Comparison of ENCODE assay signal across 19 cellular contexts in the genomic region with DNA sequence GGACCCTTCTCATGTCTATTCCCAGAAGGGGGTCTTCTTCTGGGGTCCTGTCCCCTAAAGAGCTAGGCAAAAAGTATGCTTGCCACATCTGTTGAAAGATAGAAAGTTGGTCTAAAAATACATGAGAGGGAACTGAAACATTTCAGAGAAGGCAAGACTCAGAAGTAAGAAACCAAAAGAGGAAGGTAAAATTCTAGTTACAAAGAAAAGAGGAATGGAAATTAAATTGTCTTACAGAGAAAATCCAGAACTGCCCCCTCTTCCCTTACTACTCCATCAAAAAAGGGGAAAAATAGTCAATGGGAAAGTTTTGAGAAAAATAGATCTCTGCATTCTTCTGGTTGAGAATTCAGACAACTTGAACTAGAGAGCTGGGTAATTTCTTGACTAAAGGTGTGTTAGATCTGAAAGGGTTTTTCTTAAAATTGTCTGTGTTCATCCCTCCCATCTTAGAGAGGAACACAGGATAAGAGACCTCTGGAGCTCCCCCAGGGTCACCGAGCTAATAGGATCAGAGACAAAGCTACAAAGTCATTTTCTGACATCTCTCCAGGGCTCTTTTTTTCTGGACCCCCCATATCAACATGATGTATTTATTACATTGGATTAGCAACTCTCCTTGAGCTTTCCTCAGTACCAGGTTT. TPM values are rescaled to one million over a fixed set of nuclear protein-coding genes. Genes with fewer than 3 reads are reported as not detected.
A peak's percentile ranks its signal among the peaks of the same experiment; 100 is the strongest.
DNase-seq lines count a peak whose midpoint lies in the region; ATAC-seq and TF ChIP-seq lines count a peak whose summit lies in the region.
"Had no signal": no experiment of that assay in that cellular context is flagged by ENCODE, and none has a peak within 500 bp of the region (broad histone marks: within the 10 kb centered on the region; RNA-seq: fewer than 3 reads in every experiment).

No MANE protein-coding gene starts in this region.

- H3K79me2 ChIP-seq in OCI-LY3 (ENCODE audit: low read length) (no peaks in the 10 kb centered on the region), GM23338 (replicated peaks; ENCODE audit: insufficient read depth) (no peaks in the 10 kb centered on the region)

- H3F3A ChIP-seq in GM23338 (replicated peaks; ENCODE audit: low read depth): no peaks in the 10 kb centered on the region

- peak; percentile 55 for ATAC-seq in HG03342 (IDR thresholded peaks at IDR 0.05; ENCODE audit: unreplicated experiment)
- ATAC-seq in GM21619 (IDR thresholded peaks at IDR 0.05; ENCODE audit: unreplicated experiment): no peak
- no peak for ATAC-seq in GM23338
- ATAC-seq: activated CD8-positive, alpha-beta memory T cell treated with anti-CD3 and anti-CD28 coated beads, Interleukin-2, amount 10 ng/mL, durations not matched to agents 7 days and 5 days; pancreas had no signal

- H3K4me3 Mint-ChIP-seq in GM23338: no peak overlapping the region
- H3K4me3 Mint-ChIP-seq: activated CD8-positive, alpha-beta memory T cell treated with anti-CD3 and anti-CD28 coated beads, Interleukin-2, amount 10 ng/mL, durations not matched to agents 7 days and 5 days; T-helper 1 cell treated with Interleukin-12 subunit alpha and Interleukin-12 subunit beta and Interleukin-4 antibody, amounts not matched to agents 30 μg/mL and 1 μg/mL, for 36 hours had no signal

- H3K4me3 ChIP-seq in OCI-LY3 (ENCODE audit: low read length) (peak overlapping the region; percentile 37), testis (no peak overlapping the region), GM23338 (no peak overlapping the region)
- H3K4me3 ChIP-seq: ascending aorta, pancreas, skin epidermis, transverse colon had no signal

- no peaks in the 10 kb centered on the region for H3K36me3 Mint-ChIP-seq in GM23338 (ENCODE audit: low read depth)

- 55 to 92% methylated on average over 1 of the region's 1 CpG for WGBS in testis, 2 donors

- H3K36me3 ChIP-seq in OCI-LY3 (replicated peaks; ENCODE audit: low read depth, low read length) (peaks cover 41% of the 10 kb centered on the region), testis (ENCODE audit: low read depth, missing control alignments) (no peaks in the 10 kb centered on the region), GM23338 (ENCODE audit: insufficient read depth) (no peaks in the 10 kb centered on the region)
- H3K36me3 ChIP-seq: ascending aorta, BE2C, pancreas, transverse colon had no signal

- no peak for TF ChIP-seq CTCF in GM13976 (IDR thresholded peaks at IDR 0.05; ENCODE audit: borderline replicate concordance, control extremely low read depth, extremely low read depth, insufficient read depth, missing control alignments)
- TF ChIP-seq CTCF in OCI-LY3 (IDR thresholded peaks at IDR 0.05; ENCODE audit: low read depth, low read length): no peak
- TF ChIP-seq CTCF in testis (IDR thresholded peaks at IDR 0.05): no peak
- no peak for TF ChIP-seq CTCF in GM23338 (conservative IDR thresholded peaks at IDR 0.05; ENCODE audit: low read depth in 2 of 2)

- no peaks in the 10 kb centered on the region for H3K4me1 Mint-ChIP-seq in GM23338

- H3K4me1 ChIP-seq in OCI-LY3 (ENCODE audit: low read length): peaks cover 29% of the 10 kb centered on the region
- H3K4me1 ChIP-seq in testis: no peaks in the 10 kb centered on the region
- no peaks in the 10 kb centered on the region for H3K4me1 ChIP-seq in GM23338 (ENCODE audit: insufficient read depth)
- H3K4me1 ChIP-seq: ascending aorta, BE2C, pancreas, transverse colon had no signal

- H2AFZ ChIP-seq in OCI-LY3 (ENCODE audit: low read depth, low read length) (no peak overlapping the region), GM23338 (no peak overlapping the region)

- no peak for TF ChIP-seq POLR2A in testis (IDR thresholded peaks at IDR 0.05)

- H3K9me3 ChIP-seq in OCI-LY3 (ENCODE audit: insufficient read depth, low read length) (peaks cover 41% of the 10 kb centered on the region; the same call in 1 of the 2 replicates), testis (no peaks in the 10 kb centered on the region)
- H3K9me3 ChIP-seq: ascending aorta, BE2C, pancreas, transverse colon had no signal

- peaks cover 16% of the 10 kb centered on the region; the same call in 1 of the 2 replicates for H3K9me2 ChIP-seq in GM23338 (ENCODE audit: insufficient read depth)

- H3K27me3 ChIP-seq in OCI-LY3 (ENCODE audit: low read depth, low read length) (0 out of 2 replicates have a peak, but pooled peaks cover 4% of the 10 kb centered on the region), testis (no peaks in the 10 kb centered on the region), GM23338 (ENCODE audit: insufficient read depth) (no peaks in the 10 kb centered on the region)
- H3K27me3 ChIP-seq: ascending aorta, BE2C, pancreas, transverse colon had no signal

- H4K20me1 ChIP-seq in OCI-LY3 (ENCODE audit: insufficient read depth, low read length): no peaks in the 10 kb centered on the region
- no peaks in the 10 kb centered on the region for H4K20me1 ChIP-seq in GM23338 (replicated peaks; ENCODE audit: insufficient read depth)

- DNase-seq in GM13976 (ENCODE audit: low spot score) (peak; percentile 42), pons (ENCODE audit: low spot score) (peak; percentile 75), testis (no peak), GOT3 (lab: John Stamatoyannopoulos, UW) (no peak), GM23338 (ENCODE audit: low spot score) (no peak)
- DNase-seq: activated CD8-positive, alpha-beta memory T cell treated with anti-CD3 and anti-CD28 coated beads, Interleukin-2, amount 10 ng/mL, durations not matched to agents 7 days and 5 days; activated gamma-delta T cell treated with Interleukin-2 at 50 U/mL for 16 hours; BE2C; HCEC 1CT; NCI-H1092 treated with DMSO at 0.1 percent for 48 hours; pancreas; transverse colon had no signal

- no peak overlapping the region for H3K27ac Mint-ChIP-seq in GM23338
- H3K27ac Mint-ChIP-seq: activated CD8-positive, alpha-beta memory T cell treated with anti-CD3 and anti-CD28 coated beads, Interleukin-2, amount 10 ng/mL, durations not matched to agents 7 days and 5 days; T-helper 1 cell treated with Interleukin-12 subunit alpha and Interleukin-12 subunit beta and Interleukin-4 antibody, amounts not matched to agents 30 μg/mL and 1 μg/mL, for 36 hours had no signal

- no peaks in the 10 kb centered on the region for H3K27me3 Mint-ChIP-seq in GM23338 (ENCODE audit: insufficient read depth, low read depth, poor library complexity)

- H3K4me2 ChIP-seq in OCI-LY3 (ENCODE audit: low read length) (peak overlapping the region; percentile 64), GM23338 (no peak overlapping the region)

- intact Hi-C loops in testis (cut with DNase I; ENCODE audit: low total_unique reads): no loop called here

- H3K27ac ChIP-seq in OCI-LY3 (ENCODE audit: low read length): peak overlapping the region; percentile 76
- H3K27ac ChIP-seq in testis: no peak overlapping the region
- H3K27ac ChIP-seq in GM23338 (ENCODE audit: low read depth): no peak overlapping the region
- H3K27ac ChIP-seq: ascending aorta, pancreas, transverse colon had no signal

- peak overlapping the region; percentile 43 for H3K9ac ChIP-seq in OCI-LY3 (ENCODE audit: low read length)

- H3K9me3 Mint-ChIP-seq in GM23338: peaks cover 13% of the 10 kb centered on the region

- in situ Hi-C loops in GM13976 (cut with MboI; ENCODE audit: low sequenced_read_pairs, unreplicated experiment): no loop called here

TF ChIP-seq in GM23338, 12 proteins besides CTCF, POLR2A, EP300 and RAD21 (continues in another document):
- TF ChIP-seq, protein P1, sequence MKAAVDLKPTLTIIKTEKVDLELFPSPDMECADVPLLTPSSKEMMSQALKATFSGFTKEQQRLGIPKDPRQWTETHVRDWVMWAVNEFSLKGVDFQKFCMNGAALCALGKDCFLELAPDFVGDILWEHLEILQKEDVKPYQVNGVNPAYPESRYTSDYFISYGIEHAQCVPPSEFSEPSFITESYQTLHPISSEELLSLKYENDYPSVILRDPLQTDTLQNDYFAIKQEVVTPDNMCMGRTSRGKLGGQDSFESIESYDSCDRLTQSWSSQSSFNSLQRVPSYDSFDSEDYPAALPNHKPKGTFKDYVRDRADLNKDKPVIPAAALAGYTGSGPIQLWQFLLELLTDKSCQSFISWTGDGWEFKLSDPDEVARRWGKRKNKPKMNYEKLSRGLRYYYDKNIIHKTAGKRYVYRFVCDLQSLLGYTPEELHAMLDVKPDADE (IDR thresholded peaks at IDR 0.05): no peak
- TF ChIP-seq EZH2phosphoT487 (IDR thresholded peaks at IDR 0.05; ENCODE audit: unreplicated experiment): no peak
- no peak for TF ChIP-seq POLR2AphosphoS5 (IDR thresholded peaks at IDR 0.05; ENCODE audit: low read depth)
- TF ChIP-seq ZNF331 (CRISPR knock-in tag; IDR thresholded peaks at IDR 0.05; ENCODE audit: low read depth): no peak
- no peak for TF ChIP-seq EZH2 (IDR thresholded peaks at IDR 0.05; ENCODE audit: low read depth, unreplicated experiment)
- no peak for TF ChIP-seq NANOG (IDR thresholded peaks at IDR 0.05; ENCODE audit: borderline replicate concordance)

RNA-seq across cellular contexts. Expression of a gene that starts 32.3 kb away (rescaled TPM):
- total RNA-seq in testis: 1 to 10 TPM in 1 of 2 donors, not detected in 1; 1.2 TPM
- 2.7 TPM for polyA plus RNA-seq in testis (ENCODE audit: insufficient read depth, low read depth, low replicate concordance)
- total RNA-seq in GM23338 (2014; rRNA removed; shearing (Covaris generic)): not detected in 2 replicates
- polyA plus RNA-seq in GM23338 (2016; fragmentation: Nextera tagmentation; extraction: Ambion mirVana): not detected in 2 replicates
- total RNA-seq: fibroblast of villous mesenchyme had no signal

RNA-seq across cellular contexts. Expression of a gene that starts 49.2 kb away (rescaled TPM):
- total RNA-seq in testis: under 1 TPM in 1 of 2 donors, not detected in 1; 0.56 TPM
- polyA plus RNA-seq in testis (ENCODE audit: insufficient read depth, low read depth, low replicate concordance): 3.3 TPM
- total RNA-seq in GM23338 (2014; rRNA removed; shearing (Covaris generic)): not detected in 2 replicates
- not detected in 2 replicates for polyA plus RNA-seq in GM23338 (2016; fragmentation: Nextera tagmentation; extraction: Ambion mirVana)
- total RNA-seq: ascending aorta, fibroblast of villous mesenchyme had no signal

Comparison
In these comparisons a context has a peak if more than half of its experiments do, and no peak if none do; other contexts are left out.
1. DNase-seq: peak in GM13976 (single experiment) and pons (single experiment); none in testis (single experiment), GOT3 (single experiment) and GM23338 (single experiment).